In genomic region chr15:33242165-33242564, GRCh38 we compare ENCODE assay signal across 9 cellular contexts. TPM values are rescaled to one million over a fixed set of nuclear protein-coding genes. Genes with fewer than 3 reads are reported as not detected.
DNase-seq lines count a peak whose midpoint lies in the region; ATAC-seq, FAIRE-seq and TF ChIP-seq lines count a peak whose summit lies in the region.
"Had no signal": no experiment of that assay in that cellular context is flagged by ENCODE, and none has a peak within 500 bp of the region (broad histone marks: within the 10 kb centered on the region; RNA-seq: fewer than 3 reads in every experiment).

No MANE protein-coding gene starts in this region.

- no peaks in the 10 kb centered on the region for H3K36me3 Mint-ChIP-seq in activated T-cell treated with anti-CD3 and anti-CD28 coated beads, Interleukin-2, amount 50 U/mL, for 72 hours (ENCODE audit: insufficient read depth in 2 of 2)

- H3K36me3 ChIP-seq in H7 (replicated peaks; ENCODE audit: control insufficient read depth, insufficient read depth, low read length) (no peaks in the 10 kb centered on the region), keratinocyte (ENCODE audit: control insufficient read depth in 2 of 2, extremely low read depth in 1 of 2, insufficient read depth in 2 of 2, low read length in 2 of 2) (no peaks in the 10 kb centered on the region), mucosa of descending colon (ENCODE audit: low read depth) (no peaks in the 10 kb centered on the region)

- no peak for TF ChIP-seq CTCF in keratinocyte (optimal IDR thresholded peaks at IDR 0.05 in 1 of 3, IDR thresholded peaks at IDR 0.05 in 1 of 3, conservative IDR thresholded peaks at IDR 0.05 in 1 of 3; ENCODE audit: extremely low read depth in 1 of 3, insufficient read depth in 2 of 3, low read length in 3 of 3)
- no peak for TF ChIP-seq CTCF in mucosa of descending colon (IDR thresholded peaks at IDR 0.05)

- no peaks in the 10 kb centered on the region for H3K9me3 ChIP-seq in keratinocyte (ENCODE audit: control insufficient read depth, low read depth, low read length)
- H3K9me3 ChIP-seq in mucosa of descending colon = no peaks in the 10 kb centered on the region

- DNase-seq in AG08395 (ENCODE audit: low spot score) = peak; percentile 18
- peak; percentile 41 for DNase-seq in H7
- DNase-seq in activated T-cell treated with anti-CD3 and anti-CD28 coated beads, Interleukin-2, amount 50 U/mL, for 72 hours = peak; percentile 16 to 28
- peak; percentile 88 for DNase-seq in keratinocyte (ENCODE audit: low read depth, low spot score)
- DNase-seq in mucosa of descending colon = no peak
- DNase-seq in D341Med (ENCODE audit: low spot score) = no peak

- H3K4me3 ChIP-seq in H7 (ENCODE audit: insufficient read depth, low read depth, low read length) (no peak overlapping the region), keratinocyte (ENCODE audit: control insufficient read depth in 2 of 3, extremely low read depth in 1 of 3, insufficient read depth in 2 of 3, low read depth in 1 of 3, low read length in 3 of 3) (peak overlapping the region in 2 of 3 experiments; percentile 53), mucosa of descending colon (no peak overlapping the region)

- peaks cover 23% of the 10 kb centered on the region for H3K4me1 Mint-ChIP-seq in activated T-cell treated with anti-CD3 and anti-CD28 coated beads, Interleukin-2, amount 50 U/mL, for 72 hours (ENCODE audit: low read depth)

- H3K9me3 Mint-ChIP-seq in activated T-cell treated with anti-CD3 and anti-CD28 coated beads, Interleukin-2, amount 50 U/mL, for 72 hours = no peaks in the 10 kb centered on the region

- H3K4me3 Mint-ChIP-seq in activated T-cell treated with anti-CD3 and anti-CD28 coated beads, Interleukin-2, amount 50 U/mL, for 72 hours = peak overlapping the region in 1 of 2 donors; percentile 31

- H3K9me1 ChIP-seq in keratinocyte (ENCODE audit: control insufficient read depth, extremely low read depth, insufficient read depth, low read length) = no peaks in the 10 kb centered on the region

- H2AFZ ChIP-seq in keratinocyte (ENCODE audit: control insufficient read depth, low read length) = peak overlapping the region; percentile 80

- no peaks in the 10 kb centered on the region for H3K27me3 Mint-ChIP-seq in activated T-cell treated with anti-CD3 and anti-CD28 coated beads, Interleukin-2, amount 50 U/mL, for 72 hours (ENCODE audit: low read depth)

- intact Hi-C loops in mucosa of descending colon (cut with DNase I, micrococcal nuclease) = no loop called here

- H4K20me1 ChIP-seq in keratinocyte (ENCODE audit: control insufficient read depth, extremely low read depth, insufficient read depth, low read length) = no peaks in the 10 kb centered on the region

- H3K27me3 ChIP-seq in H7 (ENCODE audit: control insufficient read depth, insufficient read depth, low read length) (no peaks in the 10 kb centered on the region), keratinocyte (ENCODE audit: control insufficient read depth, extremely low read depth, insufficient read depth, low read length) (no peaks in the 10 kb centered on the region)

- H3K4me1 ChIP-seq in keratinocyte (ENCODE audit: control insufficient read depth, extremely low read depth, insufficient read depth, low read length) (peaks cover 36% of the 10 kb centered on the region), mucosa of descending colon (ENCODE audit: low read depth) (no peaks in the 10 kb centered on the region)

- H3K4me2 ChIP-seq in keratinocyte (ENCODE audit: control insufficient read depth, extremely low read depth, insufficient read depth, low read depth, low read length) = peak overlapping the region; percentile 87

- peak; percentile 96 for FAIRE-seq in keratinocyte (lab: Jason Lieb, UNC)

- peak; percentile 87 to 89 for ATAC-seq in activated T-cell treated with anti-CD3 and anti-CD28 coated beads, Interleukin-2, amount 50 U/mL, for 72 hours (replicated peaks in 1 of 2)
- ATAC-seq in mucosa of descending colon (no peak), HG02588 (IDR thresholded peaks at IDR 0.05; ENCODE audit: unreplicated experiment) (no peak), GM21447 (IDR thresholded peaks at IDR 0.05; ENCODE audit: unreplicated experiment) (no peak)
- ATAC-seq: left lobe of liver had no signal

- H3K27ac Mint-ChIP-seq in activated T-cell treated with anti-CD3 and anti-CD28 coated beads, Interleukin-2, amount 50 U/mL, for 72 hours = no peak overlapping the region

- no peaks in the 10 kb centered on the region for H3K79me2 ChIP-seq in keratinocyte (ENCODE audit: control insufficient read depth, insufficient read depth, low read length)

- H3K9ac ChIP-seq in keratinocyte (ENCODE audit: control insufficient read depth, extremely low read depth, insufficient read depth, low read length) = peak overlapping the region; percentile 84

- peak overlapping the region; percentile 99 for H3K27ac ChIP-seq in keratinocyte (ENCODE audit: control insufficient read depth, insufficient read depth, low read length)

- dilution Hi-C loops in keratinocyte (cut with MboI; ENCODE audit: extremely low pct_ligation_motif_present, low sequenced_read_pairs) = loop anchor here (25.0 kb wide), 1 partner anchor 470 kb away; no protein-coding TSS in a partner anchor

RNA-seq across cellular contexts. Expression of gene FMN1, which starts 47.7 kb away (rescaled TPM):
- total RNA-seq in H7 (2014; rRNA removed; shearing (Covaris generic)) = 1.7 and 5.2 TPM in 2 replicates
- total RNA-seq in activated T-cell treated with anti-CD3 and anti-CD28 coated beads, Interleukin-2, amount 50 U/mL, for 72 hours = 1 to 10 TPM in 1 of 2 donors, under 1 TPM in 1; 0.74 to 1.1 TPM
- polyA plus RNA-seq in keratinocyte = 0.15 to 0.71 TPM (median 0.40 TPM) in 3 replicates
- 1.9 TPM for polyA plus RNA-seq in keratinocyte (2011; ENCODE audit: low read depth)
- polyA plus RNA-seq in keratinocyte (2011; cell fraction: cytosol; rRNA removed) = 0.27 and 0.36 TPM in 2 replicates
- polyA plus RNA-seq in keratinocyte (2011; cell fraction: nucleus; rRNA removed) = 0.63 and 1.6 TPM in 2 replicates
- 0.62 and 0.93 TPM in 2 replicates for polyA plus RNA-seq in keratinocyte (2012; ENCODE audit: low replicate concordance)
- polyA minus RNA-seq in keratinocyte = 0.92 to 3.3 TPM (median 1.2 TPM) in 3 replicates
- polyA minus RNA-seq in keratinocyte (2011; cell fraction: cytosol; rRNA and poly(A)+ RNA removed) = 1.3 TPM
- 2.7 and 2.8 TPM in 2 replicates for polyA minus RNA-seq in keratinocyte (2011; cell fraction: nucleus; rRNA and poly(A)+ RNA removed)
- total RNA-seq in mucosa of descending colon = 10 to 100 TPM; 30.8 to 65.1 (median 43.4) TPM

Comparison
In these comparisons a context has a peak if more than half of its experiments do, and no peak if none do; other contexts are left out.
1. DNase-seq: peak in AG08395 (single experiment), H7 (single experiment), activated T-cell treated with anti-CD3 and anti-CD28 coated beads, Interleukin-2, amount 50 U/mL, for 72 hours (2 of 2) and keratinocyte (single experiment); none in mucosa of descending colon (0 of 3) and D341Med (single experiment).
2. H3K4me3 ChIP-seq: peak in keratinocyte (2 of 3); none in H7 (single experiment) and mucosa of descending colon (single experiment).
3. ATAC-seq: peak in activated T-cell treated with anti-CD3 and anti-CD28 coated beads, Interleukin-2, amount 50 U/mL, for 72 hours (2 of 2); none in mucosa of descending colon (single experiment), HG02588 (single experiment) and GM21447 (single experiment).